In the genomic region with DNA sequence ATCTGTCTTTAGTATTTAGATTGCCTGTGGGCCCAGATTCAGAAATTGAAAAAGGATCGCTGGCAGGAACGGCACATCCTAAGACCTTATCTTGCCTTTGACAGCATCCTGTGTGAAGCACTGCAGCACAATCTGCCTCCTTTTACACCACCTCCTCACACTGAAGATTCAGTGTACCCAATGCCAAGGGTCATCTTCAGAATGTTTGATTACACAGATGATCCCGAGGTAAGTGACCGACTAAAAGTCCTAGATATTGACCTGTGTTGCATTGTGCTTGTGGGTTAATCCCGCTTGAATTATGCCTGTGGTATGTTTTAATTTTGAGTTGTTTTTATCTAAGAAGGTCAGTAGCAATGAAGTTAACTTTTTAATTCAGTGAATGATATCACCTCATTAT, we compare ENCODE assay signal across 34 cellular contexts.
"Had no signal": no experiment of that assay in that cellular context is flagged by ENCODE, and none has a peak within 500 bp of the region (broad histone marks: within the 10 kb centered on the region; RNA-seq: fewer than 3 reads in every experiment).

No MANE protein-coding gene starts in this region.

- ATAC-seq: activated CD4-positive, CD25-positive, alpha-beta regulatory T cell treated with anti-CD3 and anti-CD28 coated beads, Interleukin-2, amount 50 U/mL, for 24 hours; activated T-cell treated with anti-CD3 and anti-CD28 coated beads, Interleukin-2, amount 50 U/mL, for 4 hours; body of pancreas; effector memory CD8-positive, alpha-beta T cell; T-helper 17 cell had no signal

- H3K27ac ChIP-seq: body of pancreas, epithelial cell of prostate, esophagus squamous epithelium, WERI-Rb-1 had no signal

- FAIRE-seq: colon, endometrium, endothelial cell of umbilical vein had no signal

- H3K27me3 ChIP-seq: body of pancreas, esophagus squamous epithelium had no signal

- H3K27me3 Mint-ChIP-seq: activated B cell treated with CpG ODN at 0.5 μM for 24 hours; activated naive CD4-positive, alpha-beta T cell treated with anti-CD3 and anti-CD28 coated beads, Interleukin-2, amount 50 U/mL, for 24 hours; activated naive CD8-positive, alpha-beta T cell treated with anti-CD3 and anti-CD28 coated beads, Interleukin-2, amount 10 ng/mL, durations not matched to agents 7 days and 5 days; effector memory CD8-positive, alpha-beta T cell; T-helper 17 cell had no signal

- H3K9me3 ChIP-seq: body of pancreas, esophagus squamous epithelium had no signal

- H3K9me3 Mint-ChIP-seq: activated B cell treated with CpG ODN at 0.5 μM for 24 hours; activated naive CD4-positive, alpha-beta T cell treated with anti-CD3 and anti-CD28 coated beads for 36 hours; activated naive CD4-positive, alpha-beta T cell treated with anti-CD3 and anti-CD28 coated beads, Interleukin-2, amount 50 U/mL, for 24 hours; activated naive CD8-positive, alpha-beta T cell treated with anti-CD3 and anti-CD28 coated beads, Interleukin-2, amount 10 ng/mL, durations not matched to agents 7 days and 5 days; activated T-cell treated with anti-CD3 and anti-CD28 coated beads, Interleukin-2, amount 50 U/mL, for 4 hours; activated T-helper 1 cell treated with anti-CD3 and anti-CD28 coated beads, Interleukin-12 subunit alpha, Interleukin-12 subunit beta, Interleukin-2, Interleukin-4 antibody, amounts not matched to agents 30 ng/mL and 10 ng/mL and 1 ng/mL, durations not matched to agents 14 hours and 24 hours and 36 hours; activated T-helper 2 cell treated with anti-CD3 and anti-CD28 coated beads, Interferon-gamma antibody, Interleukin-2, Interleukin-4, amounts not matched to agents 10 μg/mL and 5 μg/mL and 100 μg/mL, durations not matched to agents 14 hours and 24 hours and 36 hours; effector memory CD8-positive, alpha-beta T cell; T-helper 2 cell treated with Interferon-gamma antibody and Interleukin-4, amounts not matched to agents 5 μg/mL and 100 μg/mL, for 36 hours had no signal

- H3K4me1 ChIP-seq: body of pancreas, esophagus squamous epithelium had no signal

- H3K4me1 Mint-ChIP-seq: activated B cell treated with CpG ODN at 0.5 μM for 24 hours had no signal

- DNase-seq: activated B cell treated with CpG ODN at 0.5 μM for 24 hours; activated CD4-positive, alpha-beta T cell treated with anti-CD3 and anti-CD28 coated beads for 48 hours; activated CD4-positive, alpha-beta T cell treated with anti-CD3 and anti-CD28 coated beads, Interleukin-2, amount 50 U/mL, for 1 hour; activated CD4-positive, alpha-beta T cell treated with anti-CD3 and anti-CD28 coated beads, Interleukin-2, amount 50 U/mL, for 48 hours; activated CD8-positive, alpha-beta memory T cell treated with anti-CD3 and anti-CD28 coated beads, Interleukin-2, amount 50 U/mL, for 48 hours; activated effector memory CD4-positive, alpha-beta T cell treated with anti-CD3 and anti-CD28 coated beads, Interleukin-2, amount 50 U/mL, for 16 hours; activated naive CD4-positive, alpha-beta T cell treated with anti-CD3 and anti-CD28 coated beads for 36 hours; activated naive CD8-positive, alpha-beta T cell treated with anti-CD3 and anti-CD28 coated beads, Interleukin-2, amount 10 ng/mL, durations not matched to agents 7 days and 5 days; activated T-cell treated with anti-CD3 and anti-CD28 coated beads for 4 hours; activated T-cell treated with anti-CD3 and anti-CD28 coated beads, Interleukin-2, amount 50 U/mL, for 4 hours; amniotic stem cell; anterior cingulate cortex; body of pancreas; caudate nucleus; cortex of kidney; dermis blood vessel endothelial cell; effector CD4-positive, alpha-beta T cell; effector memory CD8-positive, alpha-beta T cell; esophagus squamous epithelium; foreskin melanocyte; head of caudate nucleus; T-helper 1 cell; T-helper 17 cell; T1000; WERI-Rb-1 had no signal

- H3K27ac Mint-ChIP-seq: activated B cell treated with CpG ODN at 0.5 μM for 24 hours; activated naive CD4-positive, alpha-beta T cell treated with anti-CD3 and anti-CD28 coated beads for 36 hours; activated naive CD4-positive, alpha-beta T cell treated with anti-CD3 and anti-CD28 coated beads, Interleukin-2, amount 50 U/mL, for 24 hours; activated naive CD8-positive, alpha-beta T cell treated with anti-CD3 and anti-CD28 coated beads, Interleukin-2, amount 10 ng/mL, durations not matched to agents 7 days and 5 days; activated T-helper 1 cell treated with anti-CD3 and anti-CD28 coated beads, Interleukin-12 subunit alpha, Interleukin-12 subunit beta, Interleukin-2, Interleukin-4 antibody, amounts not matched to agents 30 ng/mL and 10 ng/mL and 1 ng/mL, durations not matched to agents 14 hours and 24 hours and 36 hours; activated T-helper 2 cell treated with anti-CD3 and anti-CD28 coated beads, Interferon-gamma antibody, Interleukin-2, Interleukin-4, amounts not matched to agents 10 μg/mL and 5 μg/mL and 100 μg/mL, durations not matched to agents 14 hours and 24 hours and 36 hours; effector memory CD8-positive, alpha-beta T cell; T-helper 17 cell; T-helper 2 cell treated with Interferon-gamma antibody and Interleukin-4, amounts not matched to agents 5 μg/mL and 100 μg/mL, for 36 hours had no signal

- H3K4me3 ChIP-seq: body of pancreas, esophagus squamous epithelium had no signal

- H3K4me3 Mint-ChIP-seq: activated B cell treated with CpG ODN at 0.5 μM for 24 hours; activated naive CD4-positive, alpha-beta T cell treated with anti-CD3 and anti-CD28 coated beads for 36 hours; activated naive CD4-positive, alpha-beta T cell treated with anti-CD3 and anti-CD28 coated beads, Interleukin-2, amount 50 U/mL, for 24 hours; activated naive CD8-positive, alpha-beta T cell treated with anti-CD3 and anti-CD28 coated beads, Interleukin-2, amount 10 ng/mL, durations not matched to agents 7 days and 5 days; activated T-cell treated with anti-CD3 and anti-CD28 coated beads, Interleukin-2, amount 50 U/mL, for 4 hours; activated T-helper 1 cell treated with anti-CD3 and anti-CD28 coated beads, Interleukin-12 subunit alpha, Interleukin-12 subunit beta, Interleukin-2, Interleukin-4 antibody, amounts not matched to agents 30 ng/mL and 10 ng/mL and 1 ng/mL, durations not matched to agents 14 hours and 24 hours and 36 hours; effector memory CD8-positive, alpha-beta T cell; T-helper 17 cell; T-helper 2 cell treated with Interferon-gamma antibody and Interleukin-4, amounts not matched to agents 5 μg/mL and 100 μg/mL, for 36 hours had no signal
